Comparison of ENCODE assay signal across 9 cellular contexts in genomic region chr1:55702064-55702463, GRCh38.
A peak's percentile ranks its signal among the peaks of the same experiment; 100 is the strongest.
DNase-seq lines count a peak whose midpoint lies in the region; TF ChIP-seq lines count a peak whose summit lies in the region.
"Had no signal": no experiment of that assay in that cellular context is flagged by ENCODE, and none has a peak within 500 bp of the region (broad histone marks: within the 10 kb centered on the region; RNA-seq: fewer than 3 reads in every experiment).

No MANE protein-coding gene starts in this region.

- H3K36me3 Mint-ChIP-seq in progenitor cell of endocrine pancreas (ENCODE audit: insufficient read depth) = no peaks in the 10 kb centered on the region

- no peaks in the 10 kb centered on the region for H3K9me3 Mint-ChIP-seq in progenitor cell of endocrine pancreas (ENCODE audit: low read depth)
- H3K9me3 Mint-ChIP-seq: activated B cell treated with CpG ODN at 0.5 μM for 24 hours had no signal

- in situ Hi-C loops in GM13976 (cut with MboI; ENCODE audit: low sequenced_read_pairs, unreplicated experiment) = no loop called here

- H3K4me1 Mint-ChIP-seq in progenitor cell of endocrine pancreas (ENCODE audit: low read depth) = peaks cover 11% of the 10 kb centered on the region
- H3K4me1 Mint-ChIP-seq: activated B cell treated with CpG ODN at 0.5 μM for 24 hours had no signal

- peak; percentile 39 for DNase-seq in GM13976 (ENCODE audit: low spot score)
- no peak for DNase-seq in HFF-Myc (ENCODE audit: extremely low read depth, low read depth)
- DNase-seq in NCI-H2196 (lab: John Stamatoyannopoulos, UW; ENCODE audit: unreplicated experiment) = peak; percentile 8
- no peak for DNase-seq in dorsolateral prefrontal cortex
- DNase-seq in progenitor cell of endocrine pancreas (ENCODE audit: low spot score, unreplicated experiment) = no peak
- no peak for DNase-seq in AG08396 (ENCODE audit: low spot score)
- no peak for DNase-seq in activated CD8-positive, alpha-beta memory T cell treated with anti-CD3 and anti-CD28 coated beads, Interleukin-2, amount 50 U/mL, for 48 hours
- no peak for DNase-seq in NCI-H187 treated with DMSO at 0.1 percent for 48 hours (lab: John Stamatoyannopoulos, UW)
- DNase-seq: activated B cell treated with CpG ODN at 0.5 μM for 24 hours had no signal

- intact Hi-C loops in dorsolateral prefrontal cortex (cut with DNase I) = no loop called here

- H3K27me3 ChIP-seq in dorsolateral prefrontal cortex = peaks cover 0 to 9% (median 0%) of the 10 kb centered on the region in 45 donors

- no peak overlapping the region for H3K27ac ChIP-seq in dorsolateral prefrontal cortex

- H3K4me3 ChIP-seq in HFF-Myc (replicated peaks; ENCODE audit: low read depth, low read length) (no peak overlapping the region), dorsolateral prefrontal cortex (no peak overlapping the region)

- no peak overlapping the region for H3K4me3 Mint-ChIP-seq in progenitor cell of endocrine pancreas (ENCODE audit: low read depth)
- H3K4me3 Mint-ChIP-seq: activated B cell treated with CpG ODN at 0.5 μM for 24 hours had no signal

- peak; percentile 31 for TF ChIP-seq CTCF in GM13976 (IDR thresholded peaks at IDR 0.05; ENCODE audit: borderline replicate concordance, control extremely low read depth, extremely low read depth, insufficient read depth, missing control alignments)
- peak; percentile 68 for TF ChIP-seq CTCF in HFF-Myc (IDR thresholded peaks at IDR 0.05; ENCODE audit: low read depth, low read length, missing control alignments)
- peak in 49 of 56 donors; percentile 12 to 63 (median 41) for TF ChIP-seq CTCF in dorsolateral prefrontal cortex (IDR thresholded peaks at IDR 0.05 in 54 of 56, conservative IDR thresholded peaks at IDR 0.05 in 2 of 56; ENCODE audit: low read depth in 1 of 56, partially characterized antibody in 56 of 56)
- peak; percentile 69 for TF ChIP-seq CTCF in progenitor cell of endocrine pancreas (IDR thresholded peaks at IDR 0.05; ENCODE audit: unreplicated experiment)

- H3K27ac Mint-ChIP-seq in progenitor cell of endocrine pancreas = no peak overlapping the region
- H3K27ac Mint-ChIP-seq: activated B cell treated with CpG ODN at 0.5 μM for 24 hours had no signal

- peaks cover 43% of the 10 kb centered on the region for H3K27me3 Mint-ChIP-seq in progenitor cell of endocrine pancreas

Comparison
In these comparisons a context has a peak if more than half of its experiments do, and no peak if none do; other contexts are left out.
1. DNase-seq: peak in GM13976 (single experiment) and NCI-H2196 (single experiment); none in HFF-Myc (single experiment), dorsolateral prefrontal cortex (0 of 10), progenitor cell of endocrine pancreas (single experiment), AG08396 (single experiment), activated CD8-positive, alpha-beta memory T cell treated with anti-CD3 and anti-CD28 coated beads, Interleukin-2, amount 50 U/mL, for 48 hours (single experiment) and NCI-H187 treated with DMSO at 0.1 percent for 48 hours (single experiment).
2. Peak in every context shown above with its lines, with median percentiles within 50 percentile points of each other: CTCF ChIP-seq.